In genomic region chr4:90841676-90842075, GRCh38 we compare ENCODE assay signal across 18 cellular contexts.
DNase-seq lines count a peak whose midpoint lies in the region; ATAC-seq, FAIRE-seq and TF ChIP-seq lines count a peak whose summit lies in the region.
"Had no signal": no experiment of that assay in that cellular context is flagged by ENCODE, and none has a peak within 500 bp of the region (broad histone marks: within the 10 kb centered on the region; RNA-seq: fewer than 3 reads in every experiment).

No MANE protein-coding gene starts in this region.

- no peak for FAIRE-seq in bronchial epithelial cell (lab: Jason Lieb, UNC)
- FAIRE-seq: G401.6 had no signal

- peak overlapping the region; percentile 47 for H3K27ac Mint-ChIP-seq in type B pancreatic cell
- H3K27ac Mint-ChIP-seq: B cell; CD4-positive, alpha-beta memory T cell had no signal

- peaks cover 7% of the 10 kb centered on the region for H3K4me1 Mint-ChIP-seq in type B pancreatic cell (ENCODE audit: unreplicated experiment)
- H3K4me1 Mint-ChIP-seq: B cell; CD4-positive, alpha-beta memory T cell had no signal

- H3K36me3 ChIP-seq in RWPE2 (ENCODE audit: low read depth) (no peaks in the 10 kb centered on the region), bronchial epithelial cell (ENCODE audit: control insufficient read depth, insufficient read depth, low read length) (no peaks in the 10 kb centered on the region)

- H3K9me3 ChIP-seq in RWPE2 (ENCODE audit: severe bottlenecking): no peaks in the 10 kb centered on the region

- intact Hi-C loops in left colon (cut with DNase I, micrococcal nuclease): no loop called here

- ATAC-seq in RWPE2 (ENCODE audit: low read depth): peak; percentile 71
- no peak for ATAC-seq in left colon

- peaks cover 5% of the 10 kb centered on the region for H3K9me3 Mint-ChIP-seq in type B pancreatic cell

- H3K4me1 ChIP-seq in RWPE2 (ENCODE audit: insufficient read depth, poor library complexity, severe bottlenecking): peaks cover 28% of the 10 kb centered on the region

- DNase-seq in RWPE2 (ENCODE audit: low spot score) (no peak), bronchial epithelial cell (ENCODE audit: low read depth) (peak; percentile 62), fibroblast of the aortic adventitia (ENCODE audit: low read depth) (peak; percentile 0), type B pancreatic cell (ENCODE audit: extremely low spot score, unreplicated experiment) (no peak), G401 (ENCODE audit: low spot score) (no peak), AG08395 (ENCODE audit: low spot score) (no peak), left colon (no peak)
- DNase-seq: CD4-positive, alpha-beta memory T cell; HCEC 1CT; IMR-90; Karpas-422; NCI-H1417; NCI-H187 treated with DMSO at 0.1 percent for 48 hours; NCI-H446; OCI-M1; RPMI8226 had no signal

- no peaks in the 10 kb centered on the region for H3K36me3 Mint-ChIP-seq in type B pancreatic cell
- H3K36me3 Mint-ChIP-seq: CD4-positive, alpha-beta memory T cell had no signal

- no peak for TF ChIP-seq CTCF in RWPE2 (IDR thresholded peaks at IDR 0.05; ENCODE audit: poor library complexity, severe bottlenecking)
- no peak for TF ChIP-seq CTCF in bronchial epithelial cell (IDR thresholded peaks at IDR 0.05; ENCODE audit: insufficient read depth, low read length, severe bottlenecking)
- TF ChIP-seq CTCF in fibroblast of the aortic adventitia (IDR thresholded peaks at IDR 0.05; ENCODE audit: insufficient read depth, low read length): no peak
- no peak for TF ChIP-seq CTCF in type B pancreatic cell (conservative IDR thresholded peaks at IDR 0.05)

- H3K27me3 ChIP-seq in RWPE2 (ENCODE audit: insufficient read depth, poor library complexity, severe bottlenecking) (no peaks in the 10 kb centered on the region), bronchial epithelial cell (ENCODE audit: control insufficient read depth, insufficient read depth, low read length) (no peaks in the 10 kb centered on the region)

- no peak overlapping the region for H3K4me3 ChIP-seq in RWPE2 (ENCODE audit: severe bottlenecking)
- H3K4me3 ChIP-seq in bronchial epithelial cell (ENCODE audit: low read depth, low read length): no peak overlapping the region
- H3K4me3 ChIP-seq in fibroblast of the aortic adventitia (ENCODE audit: low read depth, low read length): no peak overlapping the region

- H3K4me3 Mint-ChIP-seq in type B pancreatic cell: no peak overlapping the region
- H3K4me3 Mint-ChIP-seq: B cell; CD4-positive, alpha-beta memory T cell had no signal

- in situ Hi-C loops in G401 (cut with HindIII; ENCODE audit: low sequenced_read_pairs): no loop called here

- no peaks in the 10 kb centered on the region for H3K27me3 Mint-ChIP-seq in type B pancreatic cell
- H3K27me3 Mint-ChIP-seq: B cell; CD4-positive, alpha-beta memory T cell had no signal

- H3K27ac ChIP-seq in RWPE2 (ENCODE audit: poor library complexity, severe bottlenecking): peak overlapping the region; percentile 74

Comparison
In these comparisons a context has a peak if more than half of its experiments do, and no peak if none do; other contexts are left out.
1. DNase-seq: peak in bronchial epithelial cell (single experiment) and fibroblast of the aortic adventitia (single experiment); none in RWPE2 (single experiment), type B pancreatic cell (single experiment), G401 (single experiment), AG08395 (single experiment) and left colon (0 of 2).